ENCODE assay signal across 6 cellular contexts in genomic region chr3:6857510-6857909, GRCh38. TPM values are rescaled to one million over a fixed set of nuclear protein-coding genes. Genes with fewer than 3 reads are reported as not detected.
"Had no signal": no experiment of that assay in that cellular context is flagged by ENCODE, and none has a peak within 500 bp of the region (broad histone marks: within the 10 kb centered on the region; RNA-seq: fewer than 3 reads in every experiment).

No MANE protein-coding gene starts in this region.

- H3K4me2 ChIP-seq: KMS-11 had no signal

- H3K9ac ChIP-seq: KMS-11 had no signal

- DNase-seq: KBM-7, KG1 had no signal

- FAIRE-seq: HTR-8/SVneo had no signal

- H3K27ac ChIP-seq: HL-60, KMS-11 had no signal

RNA-seq across cellular contexts. Expression of gene GRM7, which starts 3.4 kb away (rescaled TPM):
- polyA plus RNA-seq: IgD-negative memory B cell had no signal
